Comparison of ENCODE assay signal across 6 cellular contexts in the genomic region with DNA sequence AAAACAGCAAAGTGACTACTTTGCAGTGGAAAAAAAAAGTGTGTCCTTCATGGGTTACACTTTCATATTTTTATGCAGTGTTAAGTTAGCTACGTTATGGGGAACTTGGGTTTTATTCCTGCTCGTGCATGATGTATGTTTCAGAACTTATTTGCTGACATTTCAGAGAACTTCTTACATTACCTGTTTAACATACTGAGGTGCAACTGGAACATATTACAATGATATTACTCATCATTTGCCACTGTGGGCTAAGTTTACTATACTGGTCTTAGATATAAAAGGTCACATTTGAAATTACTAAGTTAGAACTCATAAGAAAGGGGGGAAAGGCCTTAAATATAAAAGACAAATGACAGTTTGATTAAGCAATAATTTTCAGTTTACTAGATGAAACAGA. TPM values are rescaled to one million over a fixed set of nuclear protein-coding genes. Genes with fewer than 3 reads are reported as not detected.
"Had no signal": no experiment of that assay in that cellular context is flagged by ENCODE, and none has a peak within 500 bp of the region (broad histone marks: within the 10 kb centered on the region; RNA-seq: fewer than 3 reads in every experiment).

No MANE protein-coding gene starts in this region.

RNA-seq across cellular contexts. Expression of a gene that starts 39.3 kb away (rescaled TPM):
- total RNA-seq: cardiac septum, kidney epithelial cell had no signal

RNA-seq across cellular contexts. Expression of a gene that starts 42.4 kb away (rescaled TPM):
- total RNA-seq: activated B cell treated with CpG ODN at 0.5 μM for 24 hours; activated naive CD8-positive, alpha-beta T cell treated with anti-CD3 and anti-CD28 coated beads, Interleukin-2, amount 10 ng/mL, durations not matched to agents 7 days and 5 days; chondrocyte had no signal
- polyA plus RNA-seq: neural cell had no signal
